ENCODE assay signal across 18 cellular contexts in genomic region chr11:76523147-76523546, GRCh38.
DNase-seq lines count a peak whose midpoint lies in the region; ATAC-seq, FAIRE-seq and TF ChIP-seq lines count a peak whose summit lies in the region.
"Had no signal": no experiment of that assay in that cellular context is flagged by ENCODE, and none has a peak within 500 bp of the region (broad histone marks: within the 10 kb centered on the region; RNA-seq: fewer than 3 reads in every experiment).

No MANE protein-coding gene starts in this region.

- no peaks in the 10 kb centered on the region for H3K27me3 ChIP-seq in HepG2 (ENCODE audit: control insufficient read depth in 1 of 2, insufficient read depth in 2 of 2, low read length in 2 of 2)
- H3K27me3 ChIP-seq in right lobe of liver = no peaks in the 10 kb centered on the region
- peaks cover 0 to 1% (median 0%) of the 10 kb centered on the region in 4 experiments; a peak in 1 of 7 replicates for H3K27me3 ChIP-seq in H1 (replicated peaks in 1 of 4; ENCODE audit: control insufficient read depth in 3 of 4, extremely low read depth in 1 of 4, insufficient read depth in 3 of 4, low read length in 3 of 4)
- H3K27me3 ChIP-seq in heart left ventricle = no peaks in the 10 kb centered on the region
- H3K27me3 ChIP-seq: Peyer's patch had no signal

- no peaks in the 10 kb centered on the region for H3K79me1 ChIP-seq in H1 (ENCODE audit: low read depth, low read length)

- H3K4me3 ChIP-seq in HepG2 (replicated peaks in 1 of 3; ENCODE audit: insufficient read depth in 1 of 3, low read depth in 2 of 3, low read length in 3 of 3) (no peak overlapping the region), right lobe of liver (no peak overlapping the region), H1 (ENCODE audit: extremely low read depth in 1 of 4, insufficient read depth in 2 of 4, low read depth in 3 of 4, low read length in 4 of 4) (no peak overlapping the region), heart left ventricle (no peak overlapping the region)
- H3K4me3 ChIP-seq: Peyer's patch had no signal

- no peak overlapping the region for H2AK5ac ChIP-seq in H1 (ENCODE audit: low read depth, low read length)

- TF ChIP-seq POLR2A in HepG2 (IDR thresholded peaks at IDR 0.05; ENCODE audit: insufficient read depth in 1 of 2, low read depth in 2 of 2, low read length in 2 of 2) (no peak), right lobe of liver (IDR thresholded peaks at IDR 0.05) (no peak), H1 (IDR thresholded peaks at IDR 0.05; ENCODE audit: control extremely low read depth in 1 of 2, low read depth in 2 of 2, low read length in 2 of 2) (no peak), heart left ventricle (IDR thresholded peaks at IDR 0.05) (no peak)

- intact Hi-C loops in HepG2 (cut with micrococcal nuclease; ENCODE audit: unreplicated experiment) = no loop called here
- intact Hi-C loops in right lobe of liver (cut with DNase I) = no loop called here
- intact Hi-C loops in heart left ventricle (cut with DNase I) = no loop called here

- no peak overlapping the region for H2BK15ac ChIP-seq in H1 (ENCODE audit: low read length)

- H3K56ac ChIP-seq in H1 (replicated peaks; ENCODE audit: insufficient read length, low read depth, low read length) = no peak overlapping the region

- CTCF ChIA-PET in HepG2 (lab: Yijun Ruan, JAX; ENCODE audit: low intra/inter-chr PET ratio, low total read pairs) (no interaction called here), H1 (lab: Charles Lee; ENCODE audit: partially characterized antibody) (interaction anchor here (0.7 to 1.2 kb wide), 3 partner anchors 11 to 260 kb away, joined by 3 read pairs; no protein-coding TSS in a partner anchor)

- H3K9me3 ChIP-seq in HepG2 (ENCODE audit: low read length) (no peaks in the 10 kb centered on the region), right lobe of liver (no peaks in the 10 kb centered on the region), H1 (ENCODE audit: insufficient read depth in 2 of 2, low read depth in 1 of 2, low read length in 1 of 2) (no peaks in the 10 kb centered on the region), heart left ventricle (no peaks in the 10 kb centered on the region)
- H3K9me3 ChIP-seq: Peyer's patch had no signal

- H3K23ac ChIP-seq in H1 (ENCODE audit: insufficient read length) = no peak overlapping the region

- no peak for TF ChIP-seq CTCF in HepG2 (CRISPR knock-in tag; IDR thresholded peaks at IDR 0.05)
- no peak for TF ChIP-seq CTCF in right lobe of liver (IDR thresholded peaks at IDR 0.05)
- no peak for TF ChIP-seq CTCF in H1 (IDR thresholded peaks at IDR 0.05; ENCODE audit: control extremely low read depth in 1 of 3, insufficient read depth in 1 of 3, low read depth in 1 of 3, low read length in 3 of 3)
- TF ChIP-seq CTCF in heart left ventricle (IDR thresholded peaks at IDR 0.05) = no peak

- TF ChIP-seq EP300 in HepG2 (IDR thresholded peaks at IDR 0.05; ENCODE audit: low read depth in 2 of 2, low read length in 2 of 2) (no peak), HepG2 (CRISPR knock-in tag; IDR thresholded peaks at IDR 0.05; ENCODE audit: borderline replicate concordance) (no peak), H1 (IDR thresholded peaks at IDR 0.05; ENCODE audit: borderline replicate concordance in 1 of 2, low read depth in 2 of 2, low read length in 2 of 2) (no peak)

- no peak overlapping the region for H2BK12ac ChIP-seq in H1 (ENCODE audit: low read depth, low read length)

- FAIRE-seq in HepG2 (lab: Jason Lieb, UNC) = peak; percentile 37
- no peak for FAIRE-seq in H1 (lab: Jason Lieb, UNC)
- FAIRE-seq: endometrium, TTC549 had no signal

- 0 out of 2 replicates have a peak overlapping the region, but pooled peaks have one; percentile 3 for H3K4me2 ChIP-seq in HepG2 (ENCODE audit: low read depth, low read length)
- H3K4me2 ChIP-seq in H1 (ENCODE audit: insufficient read depth in 1 of 2, low read depth in 2 of 2, low read length in 2 of 2) = no peak overlapping the region

- peaks cover 51% of the 10 kb centered on the region for H3K4me1 ChIP-seq in HepG2 (ENCODE audit: insufficient read depth, low read length)
- no peaks in the 10 kb centered on the region for H3K4me1 ChIP-seq in right lobe of liver
- no peaks in the 10 kb centered on the region for H3K4me1 ChIP-seq in H1 (replicated peaks in 1 of 4; ENCODE audit: control insufficient read depth in 3 of 4, insufficient read depth in 4 of 4, low read length in 3 of 4)
- H3K4me1 ChIP-seq in heart left ventricle = peaks cover 0 to 11% (median 3%) of the 10 kb centered on the region in 12 donors

- no peak overlapping the region for H3K18ac ChIP-seq in H1 (ENCODE audit: extremely low read depth, low read length)

- H3K27ac ChIP-seq in HepG2 (ENCODE audit: extremely low read length, insufficient read depth, low read length) (no peak overlapping the region), right lobe of liver (no peak overlapping the region), H1 (ENCODE audit: low read depth, low read length) (no peak overlapping the region), heart left ventricle (no peak overlapping the region)
- H3K27ac ChIP-seq: Peyer's patch had no signal

- H3K9ac ChIP-seq in HepG2 (ENCODE audit: insufficient read depth, low read depth, low read length) (no peak overlapping the region), H1 (replicated peaks in 1 of 4; ENCODE audit: extremely low read depth in 1 of 4, low read depth in 3 of 4, low read length in 3 of 4) (no peak overlapping the region)

- no peak overlapping the region for H2AFZ ChIP-seq in HepG2 (ENCODE audit: low read length)
- H2AFZ ChIP-seq in H1 (ENCODE audit: low read length) = no peak overlapping the region

- no TSS peak for BruUV-seq in HepG2 (replicated peaks; lab: Mats Ljungman, UMichigan)

- peaks cover 0 to 9% of the 10 kb centered on the region in 2 experiments; a peak in 1 of 5 replicates for H3K36me3 ChIP-seq in HepG2 (replicated peaks in 1 of 2; ENCODE audit: control insufficient read depth in 1 of 2, insufficient read depth in 2 of 2, low read length in 2 of 2)
- H3K36me3 ChIP-seq in right lobe of liver = peaks cover 0 to 3% (median under 1%) of the 10 kb centered on the region in 4 donors
- peaks cover 5 to 52% (median 18%) of the 10 kb centered on the region in 4 experiments for H3K36me3 ChIP-seq in H1 (ENCODE audit: control insufficient read depth in 2 of 4, insufficient read depth in 4 of 4, low read length in 3 of 4)
- H3K36me3 ChIP-seq in heart left ventricle = peaks cover 0 to 72% (median 34%) of the 10 kb centered on the region in 9 donors

- H4K20me1 ChIP-seq in HepG2 (ENCODE audit: insufficient read depth, low read length) (no peaks in the 10 kb centered on the region; the same call in 1 of the 2 replicates), H1 (replicated peaks in 1 of 2; ENCODE audit: control insufficient read depth in 1 of 2, insufficient read depth in 2 of 2, low read length in 2 of 2) (peaks cover 1 to 2% of the 10 kb centered on the region in 2 experiments)

- no peak overlapping the region for H4K5ac ChIP-seq in H1 (ENCODE audit: insufficient read length, low read depth, low read length)

- POLR2A ChIA-PET in HepG2 (lab: Yijun Ruan, JAX) = no interaction called here
- POLR2A ChIA-PET in H1 (lab: Charles Lee; ENCODE audit: partially characterized antibody) = no interaction called here

- in situ Hi-C loops in HepG2 (cut with HindIII; ENCODE audit: extremely low pct_ligation_motif_present, low pct_unique_long_range_greater_than_20kb) = no loop called here

- H2BK120ac ChIP-seq in H1 (replicated peaks; ENCODE audit: low read depth, low read length) = no peak overlapping the region

- peak; percentile 47 for DNase-seq in HepG2 (ENCODE audit: low spot score)
- DNase-seq in right lobe of liver = no peak
- peak; percentile 82 for DNase-seq in NCI-H345 treated with DMSO at 0.1 percent for 48 hours (lab: John Stamatoyannopoulos, UW; ENCODE audit: unreplicated experiment)
- no peak for DNase-seq in H1 (ENCODE audit: low read depth in 1 of 2, low spot score in 2 of 2)
- peak; percentile 58 for DNase-seq in smooth muscle cell of the brain vasculature (ENCODE audit: low read depth, low spot score)
- DNase-seq in activated T-cell treated with anti-CD3 and anti-CD28 coated beads, Interleukin-2, amount 50 U/mL, for 48 hours = no peak
- DNase-seq in heart left ventricle = no peak
- DNase-seq: activated CD4-positive, alpha-beta T cell treated with anti-CD3 and anti-CD28 coated beads, Interleukin-2, amount 50 U/mL, for 1 hour; activated naive CD4-positive, alpha-beta T cell; CD4-positive, CD25-positive, alpha-beta regulatory T cell; hypothalamus; occipital lobe; Peyer's patch; stimulated activated CD4-positive, alpha-beta T cell treated with anti-CD3 and anti-CD28 coated beads, Interleukin-4, amount 100 ng/mL, for 24 hours had no signal

- H3K14ac ChIP-seq in H1 (ENCODE audit: insufficient read length) = no peak overlapping the region

- no peak overlapping the region for H2BK20ac ChIP-seq in H1 (ENCODE audit: low read length)

- no peak overlapping the region for H4K91ac ChIP-seq in H1 (replicated peaks; ENCODE audit: insufficient read length, low read length)

- peak; percentile 44 for ATAC-seq in HepG2
- no peak for ATAC-seq in right lobe of liver
- ATAC-seq in activated CD4-positive, CD25-positive, alpha-beta regulatory T cell treated with anti-CD3 and anti-CD28 coated beads, Interleukin-2, amount 50 U/mL, for 24 hours = no peak
- ATAC-seq in heart left ventricle = no peak
- ATAC-seq: HCT116 had no signal

- 12% methylated on average over 5 of the region's 5 CpGs for WGBS in HepG2 (ENCODE audit: low lambda C conversion rate)
- WGBS in right lobe of liver (ENCODE audit: insufficient coverage, low coverage, low lambda C conversion rate, missing lambda C conversion rate) = 66% methylated on average over 5 of the region's 5 CpGs
- 79% methylated on average over 5 of the region's 5 CpGs; no CpG with 5 or more reads in 1 of the 2 experiments for WGBS in H1 (ENCODE audit: extremely low coverage in 1 of 2, insufficient coverage in 1 of 2, insufficient read length in 1 of 2, insufficient replicate concordance in 2 of 2, low coverage in 1 of 2, low lambda C conversion rate in 2 of 2, missing lambda C conversion rate in 1 of 2), 2 experiments
- WGBS in heart left ventricle, 4 donors = 68 to 80% (median 70%) methylated on average over 5 of the region's 5 CpGs

- TF ChIP-seq RAD21 in HepG2 (CRISPR knock-in tag; IDR thresholded peaks at IDR 0.05) (no peak), H1 (IDR thresholded peaks at IDR 0.05 in 1 of 2, conservative IDR thresholded peaks at IDR 0.05 in 1 of 2; ENCODE audit: low read depth in 2 of 2, low read length in 2 of 2) (no peak)

- H3K79me2 ChIP-seq in HepG2 (ENCODE audit: insufficient read depth, low read length) = no peaks in the 10 kb centered on the region
- H3K79me2 ChIP-seq in H1 (ENCODE audit: control insufficient read depth in 1 of 2, insufficient read depth in 2 of 2, low read length in 2 of 2) = no peaks in the 10 kb centered on the region

- H4K8ac ChIP-seq in H1 (ENCODE audit: extremely low read depth, insufficient read depth, low read length) = peak overlapping the region; percentile 35; the same call in 1 of the 2 replicates

- H3K4ac ChIP-seq in H1 (replicated peaks; ENCODE audit: insufficient read length, low read depth, low read length) = no peak overlapping the region

- H2BK5ac ChIP-seq in H1 (ENCODE audit: low read depth, low read length) = no peak overlapping the region

- H3K23me2 ChIP-seq in H1 (ENCODE audit: low read depth, low read length) = no peaks in the 10 kb centered on the region

TF ChIP-seq in H1, 55 proteins besides CTCF, POLR2A, EP300 and RAD21 (continues in another document):
- no peak for TF ChIP-seq SP2 (IDR thresholded peaks at IDR 0.05; ENCODE audit: low read length)

Comparison
In these comparisons a context has a peak if more than half of its experiments do, and no peak if none do; other contexts are left out.
1. DNase-seq: peak in HepG2 (single experiment), NCI-H345 treated with DMSO at 0.1 percent for 48 hours (single experiment) and smooth muscle cell of the brain vasculature (single experiment); none in right lobe of liver (0 of 3), H1 (0 of 2), activated T-cell treated with anti-CD3 and anti-CD28 coated beads, Interleukin-2, amount 50 U/mL, for 48 hours (0 of 2) and heart left ventricle (0 of 5).
2. Of the 41 proteins assayed by ChIP-seq in both HepG2 and H1: peak only in HepG2: CEBPB; only in H1: none; in both: none; in neither: 40.